ENCODE assay signal across 1 cellular context in the genomic region with DNA sequence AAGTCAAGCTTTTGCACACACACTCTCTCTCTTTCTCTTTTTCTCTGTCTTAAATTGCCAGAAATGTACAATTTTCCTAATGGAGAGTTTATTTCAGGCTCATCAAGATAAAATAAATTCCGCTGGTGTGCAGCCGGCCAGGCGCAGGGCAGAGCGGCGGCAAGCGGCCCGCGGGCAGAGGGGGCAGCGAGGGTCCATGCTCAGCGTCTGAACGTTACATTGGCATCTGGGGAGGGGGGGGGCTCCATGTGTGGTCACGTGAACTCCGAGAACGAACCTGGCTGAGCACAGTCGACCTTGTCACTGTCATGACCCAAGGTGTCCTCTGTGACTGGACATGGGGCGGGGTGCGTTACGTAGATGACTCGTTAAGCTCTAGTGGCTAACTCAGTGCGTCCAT.
TF ChIP-seq lines count a peak whose summit lies in the region.

No MANE protein-coding gene starts in this region.

TF ChIP-seq in SK-N-SH, 30 proteins besides CTCF, POLR2A, EP300 and RAD21 (continued from another document):
- TF ChIP-seq IRF3 (IDR thresholded peaks at IDR 0.05; ENCODE audit: low read depth, low read length) (no peak), CHD2 (IDR thresholded peaks at IDR 0.05; ENCODE audit: low read length, partially characterized antibody) (no peak), FOSL2 (IDR thresholded peaks at IDR 0.05; ENCODE audit: borderline replicate concordance, low read depth) (no peak), TCF12 (IDR thresholded peaks at IDR 0.05) (no peak), MAX (IDR thresholded peaks at IDR 0.05; ENCODE audit: low read depth) (no peak)
TF ChIP-seq in SK-N-SH: peak in this region for 0.
